ENCODE assay signal across 11 cellular contexts in genomic region chr20:58895099-58895795, GRCh38. TPM values are rescaled to one million over a fixed set of nuclear protein-coding genes. Genes with fewer than 3 reads are reported as not detected.
DNase-seq lines count a peak whose midpoint lies in the region; ATAC-seq, FAIRE-seq and TF ChIP-seq lines count a peak whose summit lies in the region.
"Had no signal": no experiment of that assay in that cellular context is flagged by ENCODE, and none has a peak within 500 bp of the region (broad histone marks: within the 10 kb centered on the region; RNA-seq: fewer than 3 reads in every experiment).

No MANE protein-coding gene starts in this region.

- ATAC-seq in HG02610 (IDR thresholded peaks at IDR 0.05; ENCODE audit: unreplicated experiment), result no peak
- ATAC-seq in HG02798 (IDR thresholded peaks at IDR 0.05; ENCODE audit: poor library complexity, unreplicated experiment), result no peak
- ATAC-seq in HG03175 (IDR thresholded peaks at IDR 0.05; ENCODE audit: unreplicated experiment), result no peak

- H3K9me3 ChIP-seq in astrocyte (ENCODE audit: insufficient read depth, low read depth, low read length), result no peaks in the 10 kb centered on the region
- no peaks in the 10 kb centered on the region for H3K9me3 ChIP-seq in mesodermal cell (ENCODE audit: control insufficient read depth, low read length)

- H3K4me3 ChIP-seq in AG04449 (ENCODE audit: low read depth, low read length) (peak overlapping the region; percentile 71), astrocyte (ENCODE audit: insufficient read depth, low read depth, low read length) (peak overlapping the region; percentile 24), mesodermal cell (ENCODE audit: extremely low read depth, insufficient read depth, low read length, poor library complexity, severe bottlenecking) (peak overlapping the region; percentile 12)

- POLR2A ChIA-PET in AG04449 (lab: Yijun Ruan, JAX), result no interaction called here

- no peaks in the 10 kb centered on the region for H3K27me3 ChIP-seq in astrocyte (ENCODE audit: insufficient read depth, low read length)

- H3K9ac ChIP-seq in astrocyte (ENCODE audit: low read length), result peak overlapping the region; percentile 99

- FAIRE-seq in HTR-8/SVneo (lab: Jason Lieb, UNC), result peak; percentile 68
- FAIRE-seq in astrocyte (lab: Jason Lieb, UNC), result no peak

- H3K4me1 Mint-ChIP-seq in astrocyte (ENCODE audit: low read depth, unreplicated experiment), result peaks cover 37% of the 10 kb centered on the region

- WGBS in mesodermal cell (ENCODE audit: insufficient coverage in 2 of 2), 2 experiments, result 46 to 57% methylated on average over 3 to 4 of the region's 6 CpGs

- H3K27ac ChIP-seq in astrocyte (ENCODE audit: low read depth, low read length) (no peak overlapping the region), mesodermal cell (ENCODE audit: low read depth, low read length, severe bottlenecking) (peak overlapping the region; percentile 24)

- peaks cover 83% of the 10 kb centered on the region for H3K79me2 ChIP-seq in astrocyte (ENCODE audit: insufficient read depth, low read length)

- peaks cover 75% of the 10 kb centered on the region for H4K20me1 ChIP-seq in astrocyte (ENCODE audit: insufficient read depth, low read length)

- H3K4me1 ChIP-seq in astrocyte (ENCODE audit: insufficient read depth, low read length), result peaks cover 27% of the 10 kb centered on the region
- H3K4me1 ChIP-seq in mesodermal cell (ENCODE audit: control insufficient read depth, insufficient read depth, low read length, poor library complexity, severe bottlenecking), result peaks cover 47% of the 10 kb centered on the region

- no peaks in the 10 kb centered on the region for H3K27me3 Mint-ChIP-seq in astrocyte (ENCODE audit: low read depth, unreplicated experiment)

- H3K4me2 ChIP-seq in astrocyte (ENCODE audit: low read length), result peak overlapping the region; percentile 82

- H3K36me3 ChIP-seq in astrocyte (ENCODE audit: insufficient read depth, low read length), result peaks cover 12% of the 10 kb centered on the region
- peaks cover 59% of the 10 kb centered on the region for H3K36me3 ChIP-seq in mesodermal cell (ENCODE audit: control insufficient read depth, insufficient read depth, low read length)

- peak overlapping the region; percentile 63 for H3K27ac Mint-ChIP-seq in astrocyte (ENCODE audit: unreplicated experiment)

- H3K4me3 Mint-ChIP-seq in astrocyte (ENCODE audit: unreplicated experiment), result peak overlapping the region; percentile 93

- H3K9me3 Mint-ChIP-seq in astrocyte (ENCODE audit: unreplicated experiment), result no peaks in the 10 kb centered on the region

- no peak overlapping the region for H2AFZ ChIP-seq in astrocyte (ENCODE audit: low read depth, low read length)

- H3K36me3 Mint-ChIP-seq in astrocyte (ENCODE audit: low read depth, unreplicated experiment), result peaks cover 2% of the 10 kb centered on the region

- TF ChIP-seq CTCF in AG04449 (IDR thresholded peaks at IDR 0.05; ENCODE audit: insufficient read depth, low read length, missing control alignments) (no peak), astrocyte (IDR thresholded peaks at IDR 0.05; ENCODE audit: insufficient read depth, low read depth, low read length) (no peak)

- DNase-seq in AG04449 (ENCODE audit: low read depth, low spot score) (no peak), HTR-8/SVneo (ENCODE audit: insufficient read length, low spot score) (no peak), astrocyte (ENCODE audit: low read depth) (no peak), kidney tubule cell (ENCODE audit: low spot score) (no peak)
- DNase-seq: activated CD4-positive, CD25-positive, alpha-beta regulatory T cell treated with anti-CD3 and anti-CD28 coated beads, Interleukin-2, amount 50 U/mL, for 72 hours; NCI-H1092 treated with DMSO at 0.1 percent for 48 hours; stimulated activated CD4-positive, alpha-beta T cell treated with anti-CD3 and anti-CD28 coated beads, Interleukin-1b, Interleukin-23, amount 100 ng/mL, for 48 hours had no signal

- CTCF ChIA-PET in AG04449 (lab: Yijun Ruan, JAX), result no interaction called here

RNA-seq across cellular contexts. Expression of gene GNAS, which starts 42.7 kb away (rescaled TPM):
- total RNA-seq in astrocyte, result 1,937 and 2,003 TPM in 2 replicates
- polyA plus RNA-seq in mesodermal cell (2013, experiment 1 of 2), result 1,889 TPM
- 1,868 TPM for polyA plus RNA-seq in mesodermal cell (2013, experiment 2 of 2)

RNA-seq across cellular contexts. Expression of gene GNAS-AS1, which starts 44.5 kb away (rescaled TPM):
- total RNA-seq in astrocyte, result 2.8 and 3.8 TPM in 2 replicates
- polyA plus RNA-seq in mesodermal cell (2013, experiment 1 of 2), result 2.2 TPM
- polyA plus RNA-seq in mesodermal cell (2013, experiment 2 of 2), result 2.0 TPM

Comparison
In these comparisons a context has a peak if more than half of its experiments do, and no peak if none do; other contexts are left out.
1. H3K4me3 ChIP-seq: peak in every context shown above with its lines; median percentile 71 in AG04449; 24 in astrocyte; 12 in mesodermal cell.